ENCODE assay signal across 1 cellular context in the genomic region with DNA sequence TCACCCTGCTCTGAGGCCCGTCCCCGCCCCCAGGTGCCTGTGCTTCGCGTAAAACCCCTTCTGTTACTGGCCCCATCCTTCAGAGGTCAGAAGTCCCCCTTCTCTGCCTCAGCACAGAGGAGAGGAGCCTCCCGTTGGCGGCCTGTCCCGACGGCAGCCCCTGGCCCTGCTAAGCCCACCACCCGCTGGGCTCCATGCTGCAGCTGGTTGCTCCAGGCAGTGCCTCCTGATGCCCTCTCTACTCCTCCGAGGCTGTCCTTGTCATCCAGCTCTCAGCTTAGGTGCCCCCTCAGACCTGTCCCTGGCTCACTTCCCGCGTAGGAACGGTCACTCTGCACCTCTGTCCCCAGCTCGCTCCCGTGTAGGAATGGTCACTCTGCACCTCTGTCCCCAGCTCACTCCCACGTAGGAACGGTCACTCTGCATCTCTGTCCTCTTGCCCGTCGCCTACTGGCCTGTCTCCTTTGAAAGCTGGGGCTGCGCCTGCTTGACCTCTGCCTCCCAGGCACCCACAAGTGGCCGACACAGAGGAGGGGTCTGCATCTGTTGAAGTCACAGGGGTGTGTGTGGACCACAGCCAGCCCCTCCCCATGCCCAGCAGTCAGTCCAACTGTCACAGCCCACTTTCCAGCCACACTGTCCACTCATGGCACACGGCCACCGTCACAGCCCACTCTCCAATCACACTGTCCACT.
TF ChIP-seq lines count a peak whose summit lies in the region.

No MANE protein-coding gene starts in this region.

TF ChIP-seq in H1, 55 proteins besides CTCF, POLR2A, EP300 and RAD21:
- TF ChIP-seq NANOG (IDR thresholded peaks at IDR 0.05; ENCODE audit: insufficient read depth, low read depth, low read length, poor library complexity, severe bottlenecking) (no peak), GTF2F1 (IDR thresholded peaks at IDR 0.05; ENCODE audit: borderline replicate concordance, low read depth, low read length) (no peak), ZNF274 (IDR thresholded peaks at IDR 0.05; ENCODE audit: borderline replicate concordance, extremely low read depth, low read length) (no peak), BACH1 (IDR thresholded peaks at IDR 0.05; ENCODE audit: low read length) (no peak), JUND (IDR thresholded peaks at IDR 0.05; ENCODE audit: low read length) (no peak), GABPA (IDR thresholded peaks at IDR 0.05; ENCODE audit: borderline replicate concordance, insufficient read depth, low read length) (no peak), POU5F1 (IDR thresholded peaks at IDR 0.05; ENCODE audit: low read depth, low read length) (no peak), TAF1 (IDR thresholded peaks at IDR 0.05; ENCODE audit: low read depth, low read length) (no peak), SP4 (IDR thresholded peaks at IDR 0.05; ENCODE audit: low read length) (no peak), CBX5 (IDR thresholded peaks at IDR 0.05; ENCODE audit: low read depth, low read length) (no peak), FOSL1 (IDR thresholded peaks at IDR 0.05; ENCODE audit: insufficient read depth, low read depth, low read length) (no peak), SP2 (IDR thresholded peaks at IDR 0.05; ENCODE audit: low read length) (no peak), TCF12 (IDR thresholded peaks at IDR 0.05; ENCODE audit: low read depth, low read length) (no peak), SIX5 (IDR thresholded peaks at IDR 0.05; ENCODE audit: low read depth, low read length) (no peak), CHD2 (IDR thresholded peaks at IDR 0.05; ENCODE audit: low read length) (no peak)
- TF ChIP-seq, protein P1, sequence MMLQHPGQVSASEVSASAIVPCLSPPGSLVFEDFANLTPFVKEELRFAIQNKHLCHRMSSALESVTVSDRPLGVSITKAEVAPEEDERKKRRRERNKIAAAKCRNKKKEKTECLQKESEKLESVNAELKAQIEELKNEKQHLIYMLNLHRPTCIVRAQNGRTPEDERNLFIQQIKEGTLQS (IDR thresholded peaks at IDR 0.05; ENCODE audit: insufficient read depth, low read depth, low read length), result no peak
- TF ChIP-seq, protein P2, sequence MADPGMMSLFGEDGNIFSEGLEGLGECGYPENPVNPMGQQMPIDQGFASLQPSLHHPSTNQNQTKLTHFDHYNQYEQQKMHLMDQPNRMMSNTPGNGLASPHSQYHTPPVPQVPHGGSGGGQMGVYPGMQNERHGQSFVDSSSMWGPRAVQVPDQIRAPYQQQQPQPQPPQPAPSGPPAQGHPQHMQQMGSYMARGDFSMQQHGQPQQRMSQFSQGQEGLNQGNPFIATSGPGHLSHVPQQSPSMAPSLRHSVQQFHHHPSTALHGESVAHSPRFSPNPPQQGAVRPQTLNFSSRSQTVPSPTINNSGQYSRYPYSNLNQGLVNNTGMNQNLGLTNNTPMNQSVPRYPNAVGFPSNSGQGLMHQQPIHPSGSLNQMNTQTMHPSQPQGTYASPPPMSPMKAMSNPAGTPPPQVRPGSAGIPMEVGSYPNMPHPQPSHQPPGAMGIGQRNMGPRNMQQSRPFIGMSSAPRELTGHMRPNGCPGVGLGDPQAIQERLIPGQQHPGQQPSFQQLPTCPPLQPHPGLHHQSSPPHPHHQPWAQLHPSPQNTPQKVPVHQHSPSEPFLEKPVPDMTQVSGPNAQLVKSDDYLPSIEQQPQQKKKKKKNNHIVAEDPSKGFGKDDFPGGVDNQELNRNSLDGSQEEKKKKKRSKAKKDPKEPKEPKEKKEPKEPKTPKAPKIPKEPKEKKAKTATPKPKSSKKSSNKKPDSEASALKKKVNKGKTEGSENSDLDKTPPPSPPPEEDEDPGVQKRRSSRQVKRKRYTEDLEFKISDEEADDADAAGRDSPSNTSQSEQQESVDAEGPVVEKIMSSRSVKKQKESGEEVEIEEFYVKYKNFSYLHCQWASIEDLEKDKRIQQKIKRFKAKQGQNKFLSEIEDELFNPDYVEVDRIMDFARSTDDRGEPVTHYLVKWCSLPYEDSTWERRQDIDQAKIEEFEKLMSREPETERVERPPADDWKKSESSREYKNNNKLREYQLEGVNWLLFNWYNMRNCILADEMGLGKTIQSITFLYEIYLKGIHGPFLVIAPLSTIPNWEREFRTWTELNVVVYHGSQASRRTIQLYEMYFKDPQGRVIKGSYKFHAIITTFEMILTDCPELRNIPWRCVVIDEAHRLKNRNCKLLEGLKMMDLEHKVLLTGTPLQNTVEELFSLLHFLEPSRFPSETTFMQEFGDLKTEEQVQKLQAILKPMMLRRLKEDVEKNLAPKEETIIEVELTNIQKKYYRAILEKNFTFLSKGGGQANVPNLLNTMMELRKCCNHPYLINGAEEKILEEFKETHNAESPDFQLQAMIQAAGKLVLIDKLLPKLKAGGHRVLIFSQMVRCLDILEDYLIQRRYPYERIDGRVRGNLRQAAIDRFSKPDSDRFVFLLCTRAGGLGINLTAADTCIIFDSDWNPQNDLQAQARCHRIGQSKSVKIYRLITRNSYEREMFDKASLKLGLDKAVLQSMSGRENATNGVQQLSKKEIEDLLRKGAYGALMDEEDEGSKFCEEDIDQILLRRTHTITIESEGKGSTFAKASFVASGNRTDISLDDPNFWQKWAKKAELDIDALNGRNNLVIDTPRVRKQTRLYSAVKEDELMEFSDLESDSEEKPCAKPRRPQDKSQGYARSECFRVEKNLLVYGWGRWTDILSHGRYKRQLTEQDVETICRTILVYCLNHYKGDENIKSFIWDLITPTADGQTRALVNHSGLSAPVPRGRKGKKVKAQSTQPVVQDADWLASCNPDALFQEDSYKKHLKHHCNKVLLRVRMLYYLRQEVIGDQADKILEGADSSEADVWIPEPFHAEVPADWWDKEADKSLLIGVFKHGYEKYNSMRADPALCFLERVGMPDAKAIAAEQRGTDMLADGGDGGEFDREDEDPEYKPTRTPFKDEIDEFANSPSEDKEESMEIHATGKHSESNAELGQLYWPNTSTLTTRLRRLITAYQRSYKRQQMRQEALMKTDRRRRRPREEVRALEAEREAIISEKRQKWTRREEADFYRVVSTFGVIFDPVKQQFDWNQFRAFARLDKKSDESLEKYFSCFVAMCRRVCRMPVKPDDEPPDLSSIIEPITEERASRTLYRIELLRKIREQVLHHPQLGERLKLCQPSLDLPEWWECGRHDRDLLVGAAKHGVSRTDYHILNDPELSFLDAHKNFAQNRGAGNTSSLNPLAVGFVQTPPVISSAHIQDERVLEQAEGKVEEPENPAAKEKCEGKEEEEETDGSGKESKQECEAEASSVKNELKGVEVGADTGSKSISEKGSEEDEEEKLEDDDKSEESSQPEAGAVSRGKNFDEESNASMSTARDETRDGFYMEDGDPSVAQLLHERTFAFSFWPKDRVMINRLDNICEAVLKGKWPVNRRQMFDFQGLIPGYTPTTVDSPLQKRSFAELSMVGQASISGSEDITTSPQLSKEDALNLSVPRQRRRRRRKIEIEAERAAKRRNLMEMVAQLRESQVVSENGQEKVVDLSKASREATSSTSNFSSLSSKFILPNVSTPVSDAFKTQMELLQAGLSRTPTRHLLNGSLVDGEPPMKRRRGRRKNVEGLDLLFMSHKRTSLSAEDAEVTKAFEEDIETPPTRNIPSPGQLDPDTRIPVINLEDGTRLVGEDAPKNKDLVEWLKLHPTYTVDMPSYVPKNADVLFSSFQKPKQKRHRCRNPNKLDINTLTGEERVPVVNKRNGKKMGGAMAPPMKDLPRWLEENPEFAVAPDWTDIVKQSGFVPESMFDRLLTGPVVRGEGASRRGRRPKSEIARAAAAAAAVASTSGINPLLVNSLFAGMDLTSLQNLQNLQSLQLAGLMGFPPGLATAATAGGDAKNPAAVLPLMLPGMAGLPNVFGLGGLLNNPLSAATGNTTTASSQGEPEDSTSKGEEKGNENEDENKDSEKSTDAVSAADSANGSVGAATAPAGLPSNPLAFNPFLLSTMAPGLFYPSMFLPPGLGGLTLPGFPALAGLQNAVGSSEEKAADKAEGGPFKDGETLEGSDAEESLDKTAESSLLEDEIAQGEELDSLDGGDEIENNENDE (IDR thresholded peaks at IDR 0.05; ENCODE audit: insufficient replicate concordance, low read length), result no peak
- TF ChIP-seq, protein P3, sequence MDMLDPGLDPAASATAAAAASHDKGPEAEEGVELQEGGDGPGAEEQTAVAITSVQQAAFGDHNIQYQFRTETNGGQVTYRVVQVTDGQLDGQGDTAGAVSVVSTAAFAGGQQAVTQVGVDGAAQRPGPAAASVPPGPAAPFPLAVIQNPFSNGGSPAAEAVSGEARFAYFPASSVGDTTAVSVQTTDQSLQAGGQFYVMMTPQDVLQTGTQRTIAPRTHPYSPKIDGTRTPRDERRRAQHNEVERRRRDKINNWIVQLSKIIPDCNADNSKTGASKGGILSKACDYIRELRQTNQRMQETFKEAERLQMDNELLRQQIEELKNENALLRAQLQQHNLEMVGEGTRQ (IDR thresholded peaks at IDR 0.05; ENCODE audit: low read length), result no peak
